Comparison of ENCODE assay signal across 9 cellular contexts in the genomic region with DNA sequence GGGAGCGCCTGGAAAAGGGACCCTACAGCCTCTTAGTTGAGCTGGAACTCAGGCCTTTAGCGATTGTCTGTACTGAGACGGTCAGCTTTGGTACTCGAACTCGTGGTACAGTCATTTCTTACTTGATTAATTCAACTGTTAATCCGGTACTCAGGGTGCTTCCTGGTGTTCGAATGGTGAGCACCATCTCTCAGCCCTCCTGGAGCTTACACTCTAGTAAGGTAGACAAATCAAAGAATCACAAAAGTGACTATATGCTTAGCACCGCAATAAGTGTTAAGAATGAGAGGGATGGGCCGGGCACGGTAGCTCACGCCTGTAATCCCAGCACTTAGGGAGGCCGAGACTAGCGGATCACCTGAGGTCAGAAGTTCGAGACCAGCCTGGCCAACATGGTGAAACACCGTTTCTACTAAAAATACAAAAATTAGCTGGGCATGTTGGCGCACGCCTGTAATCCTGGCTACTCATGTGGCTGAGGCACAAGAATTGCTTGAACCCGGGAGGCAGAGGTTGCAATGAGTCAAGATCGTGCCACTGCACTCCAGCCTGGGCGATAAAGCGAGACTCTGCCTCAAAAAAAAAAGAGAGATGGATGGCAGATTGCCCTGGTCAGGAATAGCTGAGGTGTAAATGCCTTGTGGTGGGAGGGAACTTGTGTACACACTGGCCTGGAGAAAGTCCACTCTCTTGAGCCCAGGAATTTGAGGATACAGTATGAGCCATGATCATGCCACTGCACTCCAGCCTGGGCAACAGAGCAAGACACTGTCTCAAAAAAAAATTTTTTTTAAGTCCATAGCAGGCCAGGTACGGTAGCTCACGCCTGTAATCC. TPM values are rescaled to one million over a fixed set of nuclear protein-coding genes. Genes with fewer than 3 reads are reported as not detected.
DNase-seq lines count a peak whose midpoint lies in the region; ATAC-seq, FAIRE-seq and TF ChIP-seq lines count a peak whose summit lies in the region.
"Had no signal": no experiment of that assay in that cellular context is flagged by ENCODE, and none has a peak within 500 bp of the region (broad histone marks: within the 10 kb centered on the region; RNA-seq: fewer than 3 reads in every experiment).

No MANE protein-coding gene starts in this region.

- peaks cover 4 to 12% of the 10 kb centered on the region in 2 experiments for H3K36me3 ChIP-seq in GM12878 (ENCODE audit: control insufficient read depth in 2 of 2, insufficient read depth in 2 of 2, low read length in 1 of 2)
- peaks cover 45% of the 10 kb centered on the region for H3K36me3 ChIP-seq in mesodermal cell (ENCODE audit: control insufficient read depth, insufficient read depth, low read length)

- H4K20me1 ChIP-seq in GM12878 (ENCODE audit: control insufficient read depth, insufficient read depth): no peaks in the 10 kb centered on the region

- CTCF ChIA-PET in GM12878 (lab: Yijun Ruan, JAX): interaction anchor here (0.8 to 1.5 kb wide), 5 partner anchors 39 to 183 kb away, joined by 3 to 5 read pairs (median 3); a partner anchor contains a TSS

- ATAC-seq in GM12878 (peak; percentile 14; the same call in 2 of the 3 replicates), GM18498 (IDR thresholded peaks at IDR 0.05; ENCODE audit: unreplicated experiment) (no peak), HG02642 (IDR thresholded peaks at IDR 0.05; ENCODE audit: poor library complexity, unreplicated experiment) (no peak)

- intact Hi-C loops in GM12878 (cut with micrococcal nuclease; ENCODE audit: unreplicated experiment): loop anchor here (10.0 kb wide), 1 partner anchor 76 kb away; no protein-coding TSS in a partner anchor

- peak overlapping the region; percentile 72 for H2AFZ ChIP-seq in GM12878 (ENCODE audit: control insufficient read depth, low read depth, low read length)

- no peak for TF ChIP-seq EP300 in GM12878 (IDR thresholded peaks at IDR 0.05; ENCODE audit: borderline replicate concordance in 1 of 2, control insufficient read depth in 1 of 2, low read depth in 2 of 2, low read length in 2 of 2)

- H3K9me3 ChIP-seq in GM12878 (replicated peaks; ENCODE audit: control insufficient read depth, insufficient read depth, low read length): no peaks in the 10 kb centered on the region
- H3K9me3 ChIP-seq in mesodermal cell (ENCODE audit: control insufficient read depth, low read length): no peaks in the 10 kb centered on the region

- no peak for TF ChIP-seq POLR2A in GM12878 (IDR thresholded peaks at IDR 0.05; ENCODE audit: low read depth, low read length)

- H3K4me3 ChIP-seq in AG09309 (ENCODE audit: control insufficient read depth, low read depth, low read length) (peak overlapping the region; percentile 78), GM12878 (peak overlapping the region; percentile 96), mesodermal cell (ENCODE audit: extremely low read depth, insufficient read depth, low read length, poor library complexity, severe bottlenecking) (peak overlapping the region; percentile 82)

- peaks cover 39% of the 10 kb centered on the region for H3K79me2 ChIP-seq in GM12878 (ENCODE audit: control insufficient read depth, insufficient read depth, low read length)

- H3K27ac ChIP-seq in GM12878 (ENCODE audit: control insufficient read depth, insufficient read depth) (peak overlapping the region; percentile 82), mesodermal cell (ENCODE audit: low read depth, low read length, severe bottlenecking) (peak overlapping the region; percentile 59)

- in situ Hi-C loops in GM12878 (cut with MboI): no loop called here

- H3K4me2 ChIP-seq in GM12878 (ENCODE audit: control insufficient read depth, insufficient read depth): peak overlapping the region; percentile 68

- no peak for TF ChIP-seq RAD21 in GM12878 (IDR thresholded peaks at IDR 0.05; ENCODE audit: insufficient read depth, low read depth, low read length)

- RAD21 ChIA-PET in GM12878 (lab: Charles Lee; ENCODE audit: unreplicated experiment): no interaction called here

- peak overlapping the region; percentile 81 for H3K9ac ChIP-seq in GM12878 (ENCODE audit: control insufficient read depth, insufficient read depth, low read length)

- POLR2A ChIA-PET in GM12878 (lab: Charles Lee): interaction anchor here (1.4 kb wide), 1 partner anchor 54 kb away, joined by 6 read pairs; a partner anchor contains a TSS

- SMC1A ChIA-PET in GM12878 (lab: Charles Lee; ENCODE audit: uncharacterized antibody, unreplicated experiment): interaction anchor here (0.5 to 1.9 kb wide), 4 partner anchors 40 to 93 kb away, joined by 3 to 4 read pairs (median 4); no protein-coding TSS in a partner anchor

- no TSS peak for BruUV-seq in GM12878 (replicated peaks; lab: Mats Ljungman, UMichigan)

- 29% methylated on average over 23 of the region's 23 CpGs for WGBS in GM12878 (ENCODE audit: insufficient coverage, insufficient replicate concordance, low lambda C conversion rate, missing lambda C conversion rate)
- whole genome bisulfite sequencing in mesodermal cell (ENCODE audit: insufficient coverage in 2 of 2), 2 experiments: 50% methylated on average over 22 to 23 of the region's 23 CpGs

- H3K27me3 ChIP-seq in GM12878 (replicated peaks in 1 of 2; ENCODE audit: control insufficient read depth in 2 of 2, insufficient read depth in 2 of 2, low read length in 1 of 2): no peaks in the 10 kb centered on the region

- H3K4me1 ChIP-seq in GM12878 (ENCODE audit: control insufficient read depth, insufficient read depth, low read length): peaks cover 25% of the 10 kb centered on the region
- peaks cover 11% of the 10 kb centered on the region for H3K4me1 ChIP-seq in mesodermal cell (ENCODE audit: control insufficient read depth, insufficient read depth, low read length, poor library complexity, severe bottlenecking)

- DNase-seq in AG09309 (ENCODE audit: low read depth) (no peak), HT-29 (ENCODE audit: low spot score) (peak; percentile 37), GM12878 (ENCODE audit: low read depth, low spot score) (no peak), putamen (ENCODE audit: low spot score) (no peak), LoVo (ENCODE audit: low spot score) (no peak)

- TF ChIP-seq CTCF in AG09309 (IDR thresholded peaks at IDR 0.05; ENCODE audit: control insufficient read depth, insufficient read depth, low read depth, low read length, missing control alignments) (no peak), GM12878 (IDR thresholded peaks at IDR 0.05 in 2 of 3, conservative IDR thresholded peaks at IDR 0.05 in 1 of 3; ENCODE audit: control insufficient read depth in 2 of 3, extremely low read depth in 1 of 3, insufficient read depth in 1 of 3, low read depth in 3 of 3, low read length in 3 of 3) (no peak)

- no peak for FAIRE-seq in GM12878 (lab: Jason Lieb, UNC)

RNA-seq across cellular contexts. Expression of a gene that starts 1.0 kb away (rescaled TPM):
- total RNA-seq in HT-29 (2014; rRNA removed; shearing (Covaris generic)): 83.9 and 85.7 TPM in 2 replicates
- total RNA-seq in GM12878 (2013; cell fraction: nucleolus; rRNA removed): 55.0 and 67.3 TPM in 2 replicates
- total RNA-seq in GM12878 (2014; rRNA removed): 35.0 and 42.1 TPM in 2 replicates
- 30.5 and 35.6 TPM in 2 replicates for total RNA-seq in GM12878 (2014; rRNA removed; fragmentation: Illumina TruSeq; extraction: Trizol)
- total RNA-seq in GM12878 (2021): 74.7 and 83.9 TPM in 2 replicates
- 11.1 TPM for polyA plus RNA-seq in GM12878 (2011; ENCODE audit: low read depth)
- 6.4 and 12.7 TPM in 2 replicates for polyA plus RNA-seq in GM12878 (2011; rRNA removed)
- 17.0 and 18.6 TPM in 2 replicates for polyA plus RNA-seq in GM12878 (2011; cell fraction: cytosol; rRNA removed)
- 48.4 and 68.2 TPM in 2 replicates for polyA plus RNA-seq in GM12878 (2011; cell fraction: nucleus; rRNA removed)
- polyA plus RNA-seq in GM12878 (2012): 20.7 and 25.6 TPM in 2 replicates
- 39.4 and 56.1 TPM in 2 replicates for polyA plus RNA-seq in GM12878 (2014; fragmentation: Illumina TruSeq; extraction: Trizol)
- polyA plus RNA-seq in GM12878 (2014; fragmentation: Nextera tagmentation; extraction: Ambion mirVana): 10 to 100 TPM in 1 of 2 experiments, 1 to 10 TPM in 1; 8.7 to 12.3 TPM
- polyA plus RNA-seq in GM12878 (2014; rRNA removed): 35.4 and 44.6 TPM in 2 replicates
- 10 to 100 TPM; 71.2 to 76.3 TPM for polyA plus RNA-seq in GM12878 (2016; fragmentation: Nextera tagmentation; extraction: Ambion mirVana)
- 14.8 and 21.1 TPM in 2 replicates for polyA minus RNA-seq in GM12878 (2011; rRNA and poly(A)+ RNA removed)
- polyA minus RNA-seq in GM12878 (2011; cell fraction: cytosol; rRNA and poly(A)+ RNA removed): 11.4 and 13.2 TPM in 2 replicates
- polyA minus RNA-seq in GM12878 (2011; cell fraction: nucleus; rRNA and poly(A)+ RNA removed): 19.5 and 38.2 TPM in 2 replicates
- 51.0 TPM for polyA plus RNA-seq in mesodermal cell (2013, experiment 1 of 2)
- polyA plus RNA-seq in mesodermal cell (2013, experiment 2 of 2): 46.5 TPM

RNA-seq across cellular contexts. Expression of a gene that starts 54.2 kb away (rescaled TPM):
- 9.8 and 12.7 TPM in 2 replicates for total RNA-seq in HT-29 (2014; rRNA removed; shearing (Covaris generic))
- total RNA-seq in GM12878 (2013; cell fraction: nucleolus; rRNA removed): 2,823 and 2,919 TPM in 2 replicates
- total RNA-seq in GM12878 (2014; rRNA removed): 10,156 and 11,063 TPM in 2 replicates
- total RNA-seq in GM12878 (2014; rRNA removed; fragmentation: Illumina TruSeq; extraction: Trizol): 2,507 and 2,767 TPM in 2 replicates
- total RNA-seq in GM12878 (2021): 4,973 and 5,010 TPM in 2 replicates
- polyA plus RNA-seq in GM12878 (2011; ENCODE audit: low read depth): 4,271 TPM
- 309 and 1,760 TPM in 2 replicates for polyA plus RNA-seq in GM12878 (2011; rRNA removed)
- polyA plus RNA-seq in GM12878 (2011; cell fraction: cytosol; rRNA removed): 1,718 and 2,321 TPM in 2 replicates
- polyA plus RNA-seq in GM12878 (2011; cell fraction: nucleus; rRNA removed): 1,510 and 1,766 TPM in 2 replicates
- 6,323 and 7,232 TPM in 2 replicates for polyA plus RNA-seq in GM12878 (2012)
- 3,291 and 4,542 TPM in 2 replicates for polyA plus RNA-seq in GM12878 (2014; fragmentation: Illumina TruSeq; extraction: Trizol)
- polyA plus RNA-seq in GM12878 (2014; fragmentation: Nextera tagmentation; extraction: Ambion mirVana): 1,000 to 10,000 TPM; 1,387 to 2,107 TPM
- 3,302 and 5,141 TPM in 2 replicates for polyA plus RNA-seq in GM12878 (2014; rRNA removed)
- 1,000 to 10,000 TPM; 6,006 to 6,596 TPM for polyA plus RNA-seq in GM12878 (2016; fragmentation: Nextera tagmentation; extraction: Ambion mirVana)
- 1,457 and 1,517 TPM in 2 replicates for polyA minus RNA-seq in GM12878 (2011; rRNA and poly(A)+ RNA removed)
- polyA minus RNA-seq in GM12878 (2011; cell fraction: cytosol; rRNA and poly(A)+ RNA removed): 1,302 and 1,364 TPM in 2 replicates
- 388 and 604 TPM in 2 replicates for polyA minus RNA-seq in GM12878 (2011; cell fraction: nucleus; rRNA and poly(A)+ RNA removed)
- 6.3 TPM for polyA plus RNA-seq in mesodermal cell (2013, experiment 1 of 2)
- 6.2 TPM for polyA plus RNA-seq in mesodermal cell (2013, experiment 2 of 2)

RNA-seq across cellular contexts. Expression of a gene that starts 55.8 kb away (rescaled TPM):
- total RNA-seq in HT-29 (2014; rRNA removed; shearing (Covaris generic)): not detected in 2 replicates
- 0.15 TPM in 1 of 2 replicates, not detected in the other for total RNA-seq in GM12878 (2013; cell fraction: nucleolus; rRNA removed)
- total RNA-seq in GM12878 (2014; rRNA removed) (not detected in 2 replicates), GM12878 (2014; rRNA removed; fragmentation: Illumina TruSeq; extraction: Trizol) (not detected in 2 replicates), GM12878 (2021) (not detected in 2 replicates)
- not detected for polyA plus RNA-seq in GM12878 (2011; ENCODE audit: low read depth)
- polyA plus RNA-seq in GM12878 (2011; rRNA removed) (not detected in 2 replicates), GM12878 (2014; fragmentation: Illumina TruSeq; extraction: Trizol) (not detected in 2 replicates), GM12878 (2014; fragmentation: Nextera tagmentation; extraction: Ambion mirVana) (not detected), GM12878 (2014; rRNA removed) (not detected in 2 replicates), GM12878 (2016; fragmentation: Nextera tagmentation; extraction: Ambion mirVana) (not detected)
- not detected in 2 replicates for polyA plus RNA-seq in GM12878 (2011; cell fraction: cytosol; rRNA removed)
- not detected in 2 replicates for polyA plus RNA-seq in GM12878 (2011; cell fraction: nucleus; rRNA removed)
- polyA plus RNA-seq in GM12878 (2012): not detected in 2 replicates
- not detected in 2 replicates for polyA minus RNA-seq in GM12878 (2011; rRNA and poly(A)+ RNA removed)
- not detected in 2 replicates for polyA minus RNA-seq in GM12878 (2011; cell fraction: cytosol; rRNA and poly(A)+ RNA removed)
- polyA minus RNA-seq in GM12878 (2011; cell fraction: nucleus; rRNA and poly(A)+ RNA removed): not detected in 2 replicates
- 4.7 TPM for polyA plus RNA-seq in mesodermal cell (2013, experiment 1 of 2)
- polyA plus RNA-seq in mesodermal cell (2013, experiment 2 of 2): 5.6 TPM
- total RNA-seq: pulmonary artery endothelial cell had no signal

Comparison
In these comparisons a context has a peak if more than half of its experiments do, and no peak if none do; other contexts are left out.
1. RNA of a gene that starts 54.2 kb away (total RNA-seq): 2,507 to 11,063 TPM in GM12878; 9.8 to 12.7 TPM in HT-29; every median in the first group is over 100 times any median in the second.
2. Peak in every context shown above with its lines, with median percentiles within 50 percentile points of each other: H3K4me3 ChIP-seq.